In genomic region chr9:93897075-93897970, GRCh38 we compare ENCODE assay signal across 20 cellular contexts. TPM values are rescaled to one million over a fixed set of nuclear protein-coding genes. Genes with fewer than 3 reads are reported as not detected.
DNase-seq lines count a peak whose midpoint lies in the region; ATAC-seq, FAIRE-seq and TF ChIP-seq lines count a peak whose summit lies in the region.
"Had no signal": no experiment of that assay in that cellular context is flagged by ENCODE, and none has a peak within 500 bp of the region (broad histone marks: within the 10 kb centered on the region; RNA-seq: fewer than 3 reads in every experiment).

No MANE protein-coding gene starts in this region.

- H4K20me1 ChIP-seq in osteoblast (ENCODE audit: insufficient read depth, low read length) = no peaks in the 10 kb centered on the region

- no peak for FAIRE-seq in urothelium cell line (lab: Jason Lieb, UNC)
- FAIRE-seq: A549, GM12878 had no signal

- H3K27me3 Mint-ChIP-seq in CD8-positive, alpha-beta T cell (ENCODE audit: low read depth) = no peaks in the 10 kb centered on the region
- no peaks in the 10 kb centered on the region for H3K27me3 Mint-ChIP-seq in activated T-helper 17 cell treated with anti-CD3 and anti-CD28 coated beads, Interleukin-2, amount 50 U/mL, for 72 hours

- no peaks in the 10 kb centered on the region for H3K79me2 ChIP-seq in osteoblast (ENCODE audit: insufficient read depth, low read length)

- peaks cover 28% of the 10 kb centered on the region for H3K4me1 ChIP-seq in CD8-positive, alpha-beta T cell (ENCODE audit: insufficient read depth, low read length)
- no peaks in the 10 kb centered on the region for H3K4me1 ChIP-seq in osteoblast (ENCODE audit: insufficient read depth, low read length)
- H3K4me1 ChIP-seq: A549, neural progenitor cell had no signal

- H3K27ac Mint-ChIP-seq in CD8-positive, alpha-beta T cell = peak overlapping the region; percentile 78
- peak overlapping the region; percentile 78 for H3K27ac Mint-ChIP-seq in activated T-helper 17 cell treated with anti-CD3 and anti-CD28 coated beads, Interleukin-2, amount 50 U/mL, for 72 hours
- H3K27ac Mint-ChIP-seq: neural progenitor cell had no signal

- H3K4me3 ChIP-seq in CD8-positive, alpha-beta T cell (ENCODE audit: low read depth, low read length) = no peak overlapping the region
- no peak overlapping the region for H3K4me3 ChIP-seq in osteoblast (ENCODE audit: insufficient read depth, low read length)
- H3K4me3 ChIP-seq: A549, GM12878, neural progenitor cell, thoracic aorta had no signal

- TF ChIP-seq CTCF in CD8-positive, alpha-beta T cell (IDR thresholded peaks at IDR 0.05) = no peak
- TF ChIP-seq CTCF in osteoblast (IDR thresholded peaks at IDR 0.05; ENCODE audit: extremely low read depth, low read depth, low read length) = no peak

- no peaks in the 10 kb centered on the region for H3K27me3 ChIP-seq in CD8-positive, alpha-beta T cell (ENCODE audit: insufficient read depth, low read length)
- H3K27me3 ChIP-seq in osteoblast (ENCODE audit: insufficient read depth, low read length) = no peaks in the 10 kb centered on the region
- H3K27me3 ChIP-seq: neural progenitor cell had no signal

- H3K9me3 ChIP-seq in CD8-positive, alpha-beta T cell (ENCODE audit: low read length) = no peaks in the 10 kb centered on the region
- H3K9me3 ChIP-seq in osteoblast (ENCODE audit: low read depth, low read length) = no peaks in the 10 kb centered on the region

- H3K9me3 Mint-ChIP-seq in CD8-positive, alpha-beta T cell = peaks cover 7% of the 10 kb centered on the region
- H3K9me3 Mint-ChIP-seq in activated T-helper 17 cell treated with anti-CD3 and anti-CD28 coated beads, Interleukin-2, amount 50 U/mL, for 72 hours = peaks cover 4% of the 10 kb centered on the region

- H3K27ac ChIP-seq in CD8-positive, alpha-beta T cell (ENCODE audit: low read depth, low read length) = no peak overlapping the region
- no peak overlapping the region for H3K27ac ChIP-seq in osteoblast (ENCODE audit: low read depth, low read length)
- H3K27ac ChIP-seq: A549, neural progenitor cell, thoracic aorta had no signal

- intact Hi-C loops in CD8-positive, alpha-beta T cell (cut with DNase I, micrococcal nuclease) = no loop called here

- H3K36me3 Mint-ChIP-seq in CD8-positive, alpha-beta T cell = no peaks in the 10 kb centered on the region
- no peaks in the 10 kb centered on the region for H3K36me3 Mint-ChIP-seq in activated T-helper 17 cell treated with anti-CD3 and anti-CD28 coated beads, Interleukin-2, amount 50 U/mL, for 72 hours (ENCODE audit: low read depth)
- H3K36me3 Mint-ChIP-seq: neural progenitor cell had no signal

- POLR2A ChIA-PET in CD8-positive, alpha-beta T cell (lab: Charles Lee) = no interaction called here

- no peaks in the 10 kb centered on the region for H3K36me3 ChIP-seq in CD8-positive, alpha-beta T cell (ENCODE audit: insufficient read depth, low read length)
- no peaks in the 10 kb centered on the region for H3K36me3 ChIP-seq in osteoblast (ENCODE audit: insufficient read depth, low read length)
- H3K36me3 ChIP-seq: neural progenitor cell, thoracic aorta had no signal

- H2AFZ ChIP-seq in osteoblast (ENCODE audit: low read length) = no peak overlapping the region
- H2AFZ ChIP-seq: neural progenitor cell had no signal

- peaks cover 15% of the 10 kb centered on the region for H3K4me1 Mint-ChIP-seq in CD8-positive, alpha-beta T cell (ENCODE audit: low read depth)
- peaks cover 12% of the 10 kb centered on the region for H3K4me1 Mint-ChIP-seq in activated T-helper 17 cell treated with anti-CD3 and anti-CD28 coated beads, Interleukin-2, amount 50 U/mL, for 72 hours
- H3K4me1 Mint-ChIP-seq: neural progenitor cell had no signal

- no peak for ATAC-seq in CD8-positive, alpha-beta T cell
- no peak for ATAC-seq in activated T-helper 17 cell treated with anti-CD3 and anti-CD28 coated beads, Interleukin-2, amount 50 U/mL, for 72 hours (replicated peaks)
- no peak for ATAC-seq in esophagus mucosa
- ATAC-seq: A549, GM12878, HCT116 had no signal

- CTCF ChIA-PET in CD8-positive, alpha-beta T cell (lab: Charles Lee) = no interaction called here

- H3K4me2 ChIP-seq in osteoblast (ENCODE audit: insufficient read depth, low read length) = no peak overlapping the region
- H3K4me2 ChIP-seq: A549, neural progenitor cell had no signal

- H3K4me3 Mint-ChIP-seq in CD8-positive, alpha-beta T cell = peak overlapping the region; percentile 3
- H3K4me3 Mint-ChIP-seq in activated T-helper 17 cell treated with anti-CD3 and anti-CD28 coated beads, Interleukin-2, amount 50 U/mL, for 72 hours = peak overlapping the region; percentile 45
- H3K4me3 Mint-ChIP-seq: neural progenitor cell had no signal

- peak; percentile 21 for DNase-seq in activated CD4-positive, CD25-positive, alpha-beta regulatory T cell treated with anti-CD3 and anti-CD28 coated beads, Interleukin-2, amount 50 U/mL, for 72 hours
- DNase-seq in activated CD4-positive, CD25-positive, alpha-beta regulatory T cell (lab: John Stamatoyannopoulos, UW) = no peak
- DNase-seq in CD8-positive, alpha-beta T cell = peak in 1 of 7 experiments; percentile 8
- DNase-seq in osteoblast (ENCODE audit: insufficient read length, low spot score, missing footprints) (peak; percentile 67), putamen (ENCODE audit: low spot score) (no peak), urothelium cell line (ENCODE audit: low spot score) (no peak)
- DNase-seq: cortex of kidney; mesenchymal stem cell; NCI-H2029 treated with DMSO at 0.1 percent for 48 hours; NCI-H526; stimulated activated CD4-positive, alpha-beta T cell treated with anti-CD3 and anti-CD28 coated beads, Interleukin-2, amount 100 ng/mL, for 48 hours had no signal

RNA-seq across cellular contexts. Expression of gene BARX1, which starts 57.8 kb away (rescaled TPM):
- under 1 TPM; 0.54 to 0.78 TPM for total RNA-seq in CD8-positive, alpha-beta T cell
- total RNA-seq in activated T-helper 17 cell treated with anti-CD3 and anti-CD28 coated beads, Interleukin-2, amount 50 U/mL, for 72 hours = 1 to 10 TPM in 1 of 2 donors, not detected in 1; 1.3 TPM
- total RNA-seq in osteoblast (8.5 and 15.6 TPM in 2 replicates), esophagus mucosa (0.12 TPM)
- total RNA-seq: epithelial cell of proximal tubule, glomerular endothelial cell, GM12878, thoracic aorta had no signal

Comparison
In these comparisons a context has a peak if more than half of its experiments do, and no peak if none do; other contexts are left out.
1. DNase-seq: peak in activated CD4-positive, CD25-positive, alpha-beta regulatory T cell treated with anti-CD3 and anti-CD28 coated beads, Interleukin-2, amount 50 U/mL, for 72 hours (single experiment) and osteoblast (single experiment); none in activated CD4-positive, CD25-positive, alpha-beta regulatory T cell (0 of 4), putamen (single experiment) and urothelium cell line (single experiment).